1 cellular context compared by ENCODE assay signal in the genomic region with DNA sequence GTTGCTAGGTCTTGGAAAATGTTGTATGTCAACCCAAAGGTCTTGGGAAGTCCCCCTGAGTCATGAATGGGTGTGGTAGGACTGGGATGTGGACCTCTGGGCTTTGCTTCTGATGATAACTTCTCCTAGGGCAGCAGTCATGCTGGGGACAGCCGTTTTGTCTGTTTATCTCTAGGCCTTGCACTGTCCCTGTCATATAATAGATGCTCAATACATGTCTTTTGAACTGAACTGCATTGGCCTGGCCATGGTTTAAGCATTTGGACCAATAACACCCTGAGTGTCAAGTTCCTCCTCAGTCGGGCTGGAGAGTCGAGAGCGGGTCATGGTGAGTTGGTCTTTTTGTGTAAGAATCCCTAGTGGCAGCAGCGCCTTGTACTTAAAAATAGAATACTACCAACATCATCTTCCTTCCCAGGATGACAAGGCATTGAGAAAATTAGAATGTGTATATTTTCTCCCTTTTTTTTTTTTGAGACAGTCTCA.
TF ChIP-seq lines count a peak whose summit lies in the region.

No MANE protein-coding gene starts in this region.

TF ChIP-seq in K562, 482 proteins besides CTCF, POLR2A, EP300 and RAD21 (continued from another document and continues in another):
- no peak for TF ChIP-seq HMGXB4 (CRISPR knock-in tag; IDR thresholded peaks at IDR 0.05)
- no peak for TF ChIP-seq MITF (IDR thresholded peaks at IDR 0.05)
- no peak for TF ChIP-seq NCOA4 (IDR thresholded peaks at IDR 0.05; ENCODE audit: partially characterized antibody)
- no peak for TF ChIP-seq ZBED1 (IDR thresholded peaks at IDR 0.05)
- TF ChIP-seq POLR2AphosphoS2 (IDR thresholded peaks at IDR 0.05; ENCODE audit: low read length): no peak
- no peak for TF ChIP-seq PHB2 (IDR thresholded peaks at IDR 0.05; ENCODE audit: low read depth)
- no peak for TF ChIP-seq ERF (CRISPR knock-in tag; IDR thresholded peaks at IDR 0.05)
- TF ChIP-seq RFX1 (IDR thresholded peaks at IDR 0.05): 0 out of 2 replicates have a peak, but pooled peaks have one; percentile 3
- TF ChIP-seq ZKSCAN3 (CRISPR knock-in tag; IDR thresholded peaks at IDR 0.05): no peak
- no peak for TF ChIP-seq SRF (CRISPR knock-in tag; IDR thresholded peaks at IDR 0.05)
- no peak for TF ChIP-seq MTA1 (IDR thresholded peaks at IDR 0.05; ENCODE audit: borderline replicate concordance)
- TF ChIP-seq, protein P1, sequence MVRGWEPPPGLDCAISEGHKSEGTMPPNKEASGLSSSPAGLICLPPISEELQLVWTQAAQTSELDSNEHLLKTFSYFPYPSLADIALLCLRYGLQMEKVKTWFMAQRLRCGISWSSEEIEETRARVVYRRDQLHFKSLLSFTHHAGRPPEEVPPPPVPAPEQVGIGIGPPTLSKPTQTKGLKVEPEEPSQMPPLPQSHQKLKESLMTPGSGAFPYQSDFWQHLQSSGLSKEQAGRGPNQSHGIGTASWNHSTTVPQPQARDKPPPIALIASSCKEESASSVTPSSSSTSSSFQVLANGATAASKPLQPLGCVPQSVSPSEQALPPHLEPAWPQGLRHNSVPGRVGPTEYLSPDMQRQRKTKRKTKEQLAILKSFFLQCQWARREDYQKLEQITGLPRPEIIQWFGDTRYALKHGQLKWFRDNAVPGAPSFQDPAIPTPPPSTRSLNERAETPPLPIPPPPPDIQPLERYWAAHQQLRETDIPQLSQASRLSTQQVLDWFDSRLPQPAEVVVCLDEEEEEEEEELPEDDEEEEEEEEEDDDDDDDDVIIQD (CRISPR knock-in tag; IDR thresholded peaks at IDR 0.05): no peak
- TF ChIP-seq MTF1 (CRISPR knock-in tag; IDR thresholded peaks at IDR 0.05; ENCODE audit: borderline replicate concordance): no peak
- TF ChIP-seq SLC30A9 (CRISPR knock-in tag; IDR thresholded peaks at IDR 0.05): no peak
- no peak for TF ChIP-seq POLR2G (IDR thresholded peaks at IDR 0.05; ENCODE audit: low read depth, low read length)
- TF ChIP-seq ZNF384 (IDR thresholded peaks at IDR 0.05; ENCODE audit: low read depth, low read length): no peak; the same call in 1 of the 2 replicates
- TF ChIP-seq IFI16 (CRISPR knock-in tag; IDR thresholded peaks at IDR 0.05): no peak
- peak; percentile 32; the same call in 1 of the 2 replicates for TF ChIP-seq CREM (IDR thresholded peaks at IDR 0.05; ENCODE audit: low read depth)
- no peak for TF ChIP-seq SNAPC5 (CRISPR knock-in tag; IDR thresholded peaks at IDR 0.05)
- TF ChIP-seq ZNF586 (CRISPR knock-in tag; conservative IDR thresholded peaks at IDR 0.05): no peak
- no peak for TF ChIP-seq ETS1 (conservative IDR thresholded peaks at IDR 0.05; ENCODE audit: control insufficient read depth, low read depth, low read length)
- TF ChIP-seq MAFG (tag; conservative IDR thresholded peaks at IDR 0.05): no peak; the same call in none of the 2 replicates
- TF ChIP-seq RUNX1 (IDR thresholded peaks at IDR 0.05; ENCODE audit: low read depth): no peak
- no peak for TF ChIP-seq ZNF668 (CRISPR knock-in tag; IDR thresholded peaks at IDR 0.05)
- TF ChIP-seq ETS2 (tag; IDR thresholded peaks at IDR 0.05; ENCODE audit: borderline replicate concordance, poor library complexity, severe bottlenecking): no peak
- TF ChIP-seq, protein P2, sequence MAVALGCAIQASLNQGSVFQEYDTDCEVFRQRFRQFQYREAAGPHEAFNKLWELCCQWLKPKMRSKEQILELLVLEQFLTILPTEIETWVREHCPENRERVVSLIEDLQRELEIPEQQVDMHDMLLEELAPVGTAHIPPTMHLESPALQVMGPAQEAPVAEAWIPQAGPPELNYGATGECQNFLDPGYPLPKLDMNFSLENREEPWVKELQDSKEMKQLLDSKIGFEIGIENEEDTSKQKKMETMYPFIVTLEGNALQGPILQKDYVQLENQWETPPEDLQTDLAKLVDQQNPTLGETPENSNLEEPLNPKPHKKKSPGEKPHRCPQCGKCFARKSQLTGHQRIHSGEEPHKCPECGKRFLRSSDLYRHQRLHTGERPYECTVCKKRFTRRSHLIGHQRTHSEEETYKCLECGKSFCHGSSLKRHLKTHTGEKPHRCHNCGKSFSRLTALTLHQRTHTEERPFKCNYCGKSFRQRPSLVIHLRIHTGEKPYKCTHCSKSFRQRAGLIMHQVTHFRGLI (CRISPR knock-in tag; IDR thresholded peaks at IDR 0.05): no peak
- no peak for TF ChIP-seq TCFL5 (CRISPR knock-in tag; conservative IDR thresholded peaks at IDR 0.05)
- peak; percentile 37; the same call in 1 of the 2 replicates for TF ChIP-seq DMBX1 (CRISPR knock-in tag; IDR thresholded peaks at IDR 0.05; ENCODE audit: borderline replicate concordance)
- TF ChIP-seq JUND (IDR thresholded peaks at IDR 0.05; ENCODE audit: borderline replicate concordance, low read depth, low read length): peak; percentile 83; the same call in 1 of the 2 replicates
- TF ChIP-seq JUND (tag; IDR thresholded peaks at IDR 0.05; ENCODE audit: borderline replicate concordance, low read depth, low read length): peak; percentile 88; the same call in 2 of the 3 replicates
- peak; percentile 68 for TF ChIP-seq TEAD4 (IDR thresholded peaks at IDR 0.05; ENCODE audit: low read length)
- TF ChIP-seq TEAD4 (CRISPR knock-in tag; IDR thresholded peaks at IDR 0.05; ENCODE audit: borderline replicate concordance): no peak
- TF ChIP-seq SP1 (CRISPR knock-in tag; IDR thresholded peaks at IDR 0.05): 0 out of 2 replicates have a peak, but pooled peaks have one; percentile 13
- TF ChIP-seq COPS2 (conservative IDR thresholded peaks at IDR 0.05): no peak
- TF ChIP-seq SRSF7 (optimal IDR thresholded peaks at IDR 0.05; ENCODE audit: low read depth, low read length): no peak
- no peak for TF ChIP-seq ZBTB1 (CRISPR knock-in tag; IDR thresholded peaks at IDR 0.05; ENCODE audit: borderline replicate concordance, low read depth)
- no peak for TF ChIP-seq TAF9B (IDR thresholded peaks at IDR 0.05; ENCODE audit: partially characterized antibody)
- no peak for TF ChIP-seq MXI1 (IDR thresholded peaks at IDR 0.05; ENCODE audit: low read depth, low read length)
- no peak for TF ChIP-seq NFXL1 (CRISPR knock-in tag; IDR thresholded peaks at IDR 0.05)
- TF ChIP-seq THRAP3 (IDR thresholded peaks at IDR 0.05; ENCODE audit: borderline replicate concordance): no peak
- TF ChIP-seq NCOA2 (IDR thresholded peaks at IDR 0.05; ENCODE audit: partially characterized antibody in 2 of 2): no peak
- no peak for TF ChIP-seq ZNF696 (CRISPR knock-in tag; conservative IDR thresholded peaks at IDR 0.05)
- TF ChIP-seq DPF2 (IDR thresholded peaks at IDR 0.05): peak; percentile 90
- TF ChIP-seq SREBF1 (IDR thresholded peaks at IDR 0.05; ENCODE audit: borderline replicate concordance, low read depth, low read length): no peak
- no peak for TF ChIP-seq HDGF (IDR thresholded peaks at IDR 0.05)
- TF ChIP-seq ZNF316 (IDR thresholded peaks at IDR 0.05): peak; percentile 60
- TF ChIP-seq, protein P3, sequence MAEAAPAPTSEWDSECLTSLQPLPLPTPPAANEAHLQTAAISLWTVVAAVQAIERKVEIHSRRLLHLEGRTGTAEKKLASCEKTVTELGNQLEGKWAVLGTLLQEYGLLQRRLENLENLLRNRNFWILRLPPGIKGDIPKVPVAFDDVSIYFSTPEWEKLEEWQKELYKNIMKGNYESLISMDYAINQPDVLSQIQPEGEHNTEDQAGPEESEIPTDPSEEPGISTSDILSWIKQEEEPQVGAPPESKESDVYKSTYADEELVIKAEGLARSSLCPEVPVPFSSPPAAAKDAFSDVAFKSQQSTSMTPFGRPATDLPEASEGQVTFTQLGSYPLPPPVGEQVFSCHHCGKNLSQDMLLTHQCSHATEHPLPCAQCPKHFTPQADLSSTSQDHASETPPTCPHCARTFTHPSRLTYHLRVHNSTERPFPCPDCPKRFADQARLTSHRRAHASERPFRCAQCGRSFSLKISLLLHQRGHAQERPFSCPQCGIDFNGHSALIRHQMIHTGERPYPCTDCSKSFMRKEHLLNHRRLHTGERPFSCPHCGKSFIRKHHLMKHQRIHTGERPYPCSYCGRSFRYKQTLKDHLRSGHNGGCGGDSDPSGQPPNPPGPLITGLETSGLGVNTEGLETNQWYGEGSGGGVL (CRISPR knock-in tag; IDR thresholded peaks at IDR 0.05): no peak
- TF ChIP-seq NR2F6 (CRISPR knock-in tag; IDR thresholded peaks at IDR 0.05): no peak
- TF ChIP-seq CREB5 (CRISPR knock-in tag; IDR thresholded peaks at IDR 0.05): no peak
- TF ChIP-seq ARNT (IDR thresholded peaks at IDR 0.05): peak; percentile 68 to 72; a peak in 2 of 4 replicates
